In the genomic region with DNA sequence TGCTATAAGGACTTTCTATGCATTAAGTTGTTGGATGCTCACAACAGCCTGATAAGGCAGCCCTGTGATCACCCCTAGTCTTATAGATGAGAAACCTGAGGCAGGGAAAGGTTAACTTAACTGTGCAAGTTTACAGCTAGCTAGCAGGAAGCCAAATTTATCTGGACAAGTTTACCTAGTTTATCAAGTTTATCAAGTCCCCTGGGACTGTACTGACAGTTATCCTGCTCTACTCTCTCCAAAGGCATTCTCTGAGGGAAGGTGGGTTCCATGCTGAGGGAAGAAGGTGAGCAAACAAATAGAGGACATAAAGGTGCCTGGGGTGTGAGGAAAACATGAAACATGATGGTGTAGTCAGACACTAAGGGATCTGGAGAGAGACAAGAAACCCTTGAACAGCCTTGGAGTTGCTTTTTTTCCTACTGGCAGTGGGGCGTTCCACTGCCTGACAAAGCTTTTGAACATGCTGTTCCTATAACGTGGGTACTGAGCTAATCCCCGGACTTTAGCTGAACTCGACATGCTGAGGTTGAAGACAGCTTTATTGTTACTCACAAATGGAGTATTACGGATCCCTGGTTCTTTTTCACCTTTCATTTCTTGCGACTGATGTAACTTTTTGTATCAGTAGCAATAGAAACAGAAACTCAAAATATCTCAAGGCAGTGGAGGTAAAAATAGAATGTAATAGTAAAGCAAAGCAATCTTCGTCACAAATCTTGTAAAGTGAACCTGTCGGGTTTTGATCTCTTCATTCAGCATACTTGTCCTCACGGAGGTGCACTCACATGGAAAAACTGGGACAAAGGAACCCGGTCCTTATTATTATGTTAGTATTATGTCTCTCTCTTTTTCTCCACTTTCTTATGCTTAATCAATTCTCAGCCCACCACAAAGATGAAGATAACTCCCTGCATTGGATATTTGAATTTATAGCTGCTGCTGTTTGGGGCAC, we compare ENCODE assay signal across 20 cellular contexts. TPM values are rescaled to one million over a fixed set of nuclear protein-coding genes. Genes with fewer than 3 reads are reported as not detected.
DNase-seq lines count a peak whose midpoint lies in the region; ATAC-seq, FAIRE-seq and TF ChIP-seq lines count a peak whose summit lies in the region.
"Had no signal": no experiment of that assay in that cellular context is flagged by ENCODE, and none has a peak within 500 bp of the region (broad histone marks: within the 10 kb centered on the region; RNA-seq: fewer than 3 reads in every experiment).

No MANE protein-coding gene starts in this region.

- no peaks in the 10 kb centered on the region; the same call in 1 of the 2 replicates for H3K9me2 ChIP-seq in PC-3 (replicated peaks; ENCODE audit: low read length)

- ATAC-seq in PC-3, result peak; percentile 15
- no peak for ATAC-seq in GM18517 (IDR thresholded peaks at IDR 0.05; ENCODE audit: unreplicated experiment)
- ATAC-seq: upper lobe of right lung had no signal

- H3K9me3 ChIP-seq in PC-3 (ENCODE audit: low read length) (no peaks in the 10 kb centered on the region), muscle layer of duodenum (ENCODE audit: control insufficient read depth in 1 of 2, low read length in 2 of 2) (no peaks in the 10 kb centered on the region)
- H3K9me3 ChIP-seq: upper lobe of right lung had no signal

- CTCF ChIA-PET in PC-3 (lab: Charles Lee), result no interaction called here

- H3K4me3 ChIP-seq in ACC112 (ENCODE audit: low read depth, low read length) (peak overlapping the region; percentile 29; the same call in 1 of the 2 replicates), PC-3 (ENCODE audit: low read length) (no peak overlapping the region), muscle layer of duodenum (ENCODE audit: low read depth in 1 of 2, low read length in 2 of 2) (no peak overlapping the region)
- H3K4me3 ChIP-seq: upper lobe of right lung had no signal

- intact Hi-C loops in PC-3 (cut with micrococcal nuclease), result no loop called here

- no peaks in the 10 kb centered on the region for H4K20me1 ChIP-seq in PC-3 (ENCODE audit: low read length)

- H3K27ac ChIP-seq in ACC112 (ENCODE audit: low read depth, low read length) (no peak overlapping the region), PC-3 (ENCODE audit: low read length) (no peak overlapping the region), muscle layer of duodenum (ENCODE audit: low read length) (peak overlapping the region; percentile 15)
- H3K27ac ChIP-seq: RWPE1, upper lobe of right lung had no signal

- no TSS peak for BruUV-seq in PC-3 (replicated peaks; lab: Mats Ljungman, UMichigan)

- H3K27me3 ChIP-seq in ACC112 (ENCODE audit: insufficient read depth, low read length), result no peaks in the 10 kb centered on the region
- no peaks in the 10 kb centered on the region for H3K27me3 ChIP-seq in PC-3 (ENCODE audit: low read length)
- no peaks in the 10 kb centered on the region for H3K27me3 ChIP-seq in muscle layer of duodenum (ENCODE audit: low read depth, low read length)
- H3K27me3 ChIP-seq: upper lobe of right lung had no signal

- peak; percentile 50 for DNase-seq in PC-3
- DNase-seq in fibroblast of the conjunctiva (ENCODE audit: low read depth), result peak; percentile 12
- DNase-seq in GM12891 (ENCODE audit: insufficient read length, low spot score), result no peak
- no peak for DNase-seq in NCI-H1694 (lab: John Stamatoyannopoulos, UW)
- no peak for DNase-seq in GM10266 (ENCODE audit: extremely low spot score)
- DNase-seq: activated CD4-positive, alpha-beta T cell treated with anti-CD3 and anti-CD28 coated beads, Interleukin-2, amount 50 U/mL, for 1 hour; activated naive CD4-positive, alpha-beta T cell treated with anti-CD3 and anti-CD28 coated beads for 36 hours; islet precursor cell; NCI-H1417 treated with DMSO at 0.1 percent for 48 hours; stimulated activated naive CD4-positive, alpha-beta T cell treated with Interleukin-2 at 50 U/mL for 16 hours; SW 1271; upper lobe of right lung had no signal

- H3K36me3 ChIP-seq in ACC112 (ENCODE audit: insufficient read depth, low read length), result no peaks in the 10 kb centered on the region
- no peaks in the 10 kb centered on the region for H3K36me3 ChIP-seq in PC-3 (ENCODE audit: low read depth, low read length)
- H3K36me3 ChIP-seq in muscle layer of duodenum (ENCODE audit: control insufficient read depth in 1 of 2, insufficient read depth in 2 of 2, low read length in 2 of 2), result no peaks in the 10 kb centered on the region
- H3K36me3 ChIP-seq: upper lobe of right lung had no signal

- H3F3A ChIP-seq in PC-3 (ENCODE audit: low read length, unreplicated experiment), result no peaks in the 10 kb centered on the region

- TF ChIP-seq POLR2A in GM12891 (IDR thresholded peaks at IDR 0.05; ENCODE audit: low read depth, low read length), result no peak

- H3K79me2 ChIP-seq in ACC112 (ENCODE audit: control insufficient read depth, insufficient read depth, low read length, unreplicated experiment) (no peaks in the 10 kb centered on the region), PC-3 (ENCODE audit: low read length) (no peaks in the 10 kb centered on the region)

- H3K4me2 ChIP-seq in PC-3 (ENCODE audit: low read length), result no peak overlapping the region

- H3K9ac ChIP-seq in PC-3 (ENCODE audit: low read length), result no peak overlapping the region

- H2AFZ ChIP-seq in ACC112 (ENCODE audit: low read length, unreplicated experiment) (no peak overlapping the region), PC-3 (ENCODE audit: low read length) (no peak overlapping the region)

- FAIRE-seq in GM12891 (lab: Jason Lieb, UNC), result no peak
- FAIRE-seq: astrocyte, TTC549 had no signal

- TF ChIP-seq CTCF in PC-3 (conservative IDR thresholded peaks at IDR 0.05; ENCODE audit: low read depth, low read length) (no peak), GM10266 (IDR thresholded peaks at IDR 0.05; ENCODE audit: control insufficient read depth, insufficient read depth, low read depth, missing control alignments) (no peak)

- POLR2A ChIA-PET in PC-3 (lab: Charles Lee; ENCODE audit: unreplicated experiment), result no interaction called here

- peaks cover 6% of the 10 kb centered on the region for H3K4me1 ChIP-seq in ACC112 (ENCODE audit: control insufficient read depth, insufficient read depth, low read length, unreplicated experiment)
- peaks cover 7% of the 10 kb centered on the region; the same call in 1 of the 2 replicates for H3K4me1 ChIP-seq in PC-3 (ENCODE audit: insufficient read depth, low read length)
- peaks cover 0 to 5% of the 10 kb centered on the region in 2 donors for H3K4me1 ChIP-seq in muscle layer of duodenum (ENCODE audit: control insufficient read depth in 1 of 2, insufficient read depth in 2 of 2, low read length in 2 of 2)
- H3K4me1 ChIP-seq: upper lobe of right lung had no signal

TF ChIP-seq in GM12891, 5 proteins besides CTCF, POLR2A, EP300 and RAD21:
- TF ChIP-seq SPI1 (IDR thresholded peaks at IDR 0.05; ENCODE audit: low read depth, low read length) (no peak), PAX5 (IDR thresholded peaks at IDR 0.05; ENCODE audit: insufficient read depth, low read length, severe bottlenecking) (no peak), POLR2AphosphoS5 (IDR thresholded peaks at IDR 0.05; ENCODE audit: low read depth, low read length) (no peak), TAF1 (IDR thresholded peaks at IDR 0.05; ENCODE audit: low read depth, low read length) (no peak), POU2F2 (IDR thresholded peaks at IDR 0.05; ENCODE audit: low read depth, low read length) (no peak)

RNA-seq across cellular contexts. Expression of a gene that starts 42.4 kb away (rescaled TPM):
- 1.1 and 1.7 TPM in 2 replicates for total RNA-seq in PC-3 (2014; rRNA removed)
- not detected for polyA plus RNA-seq in GM12891 (2012; ENCODE audit: low read depth, missing spikeins)
- total RNA-seq: A673; activated naive CD4-positive, alpha-beta T cell treated with anti-CD3 and anti-CD28 coated beads for 36 hours; HT-29 had no signal

Comparison
In these comparisons a context has a peak if more than half of its experiments do, and no peak if none do; other contexts are left out.
1. DNase-seq: peak in PC-3 (single experiment) and fibroblast of the conjunctiva (single experiment); none in GM12891 (single experiment), NCI-H1694 (single experiment) and GM10266 (single experiment).